Comparison of ENCODE assay signal across 8 cellular contexts in the genomic region with DNA sequence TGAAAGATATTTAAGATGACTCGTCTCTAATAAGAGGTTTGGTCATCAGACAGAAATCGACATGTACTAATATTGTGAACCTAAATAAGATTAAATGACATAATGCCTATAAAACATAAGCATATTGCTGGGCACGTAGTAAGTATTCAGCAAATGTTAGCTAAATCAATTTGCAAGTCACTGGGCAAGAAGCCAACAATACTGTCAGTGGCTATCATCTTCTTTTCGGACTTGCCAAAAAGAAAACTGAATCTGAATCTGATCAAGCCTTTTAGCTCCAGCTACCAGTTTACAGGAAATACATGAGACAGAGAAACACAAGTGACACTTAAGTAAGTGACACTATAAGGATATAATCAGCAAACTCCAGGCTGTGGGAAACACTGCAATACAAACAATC. TPM values are rescaled to one million over a fixed set of nuclear protein-coding genes. Genes with fewer than 3 reads are reported as not detected.
DNase-seq lines count a peak whose midpoint lies in the region; ATAC-seq and TF ChIP-seq lines count a peak whose summit lies in the region.

No MANE protein-coding gene starts in this region.

- peak overlapping the region in 1 of 5 donors; percentile 60 for H3K27ac ChIP-seq in stomach

- no peak for TF ChIP-seq CTCF in stomach (IDR thresholded peaks at IDR 0.05)

- no peak overlapping the region for H3K4me3 ChIP-seq in stomach

- ATAC-seq in HG02642 (IDR thresholded peaks at IDR 0.05; ENCODE audit: poor library complexity, unreplicated experiment) (peak; percentile 57), HG02981 (IDR thresholded peaks at IDR 0.05; ENCODE audit: unreplicated experiment) (no peak)

- no peaks in the 10 kb centered on the region for H3K9me3 ChIP-seq in stomach

- intact Hi-C loops in stomach (cut with DNase I; ENCODE audit: low total_unique reads), result no loop called here
- intact Hi-C loops in cardiac septum (cut with DNase I), result no loop called here

- peaks cover 19% of the 10 kb centered on the region for H3K4me1 Mint-ChIP-seq in T-helper 1 cell treated with Interleukin-12 subunit alpha and Interleukin-12 subunit beta and Interleukin-4 antibody, amounts not matched to agents 30 μg/mL and 1 μg/mL, for 36 hours (ENCODE audit: low read depth)

- peak overlapping the region; percentile 50 for H3K4me3 Mint-ChIP-seq in T-helper 1 cell treated with Interleukin-12 subunit alpha and Interleukin-12 subunit beta and Interleukin-4 antibody, amounts not matched to agents 30 μg/mL and 1 μg/mL, for 36 hours

- peak overlapping the region; percentile 61 for H3K27ac Mint-ChIP-seq in T-helper 1 cell treated with Interleukin-12 subunit alpha and Interleukin-12 subunit beta and Interleukin-4 antibody, amounts not matched to agents 30 μg/mL and 1 μg/mL, for 36 hours

- peaks cover 17% of the 10 kb centered on the region for H3K36me3 Mint-ChIP-seq in T-helper 1 cell treated with Interleukin-12 subunit alpha and Interleukin-12 subunit beta and Interleukin-4 antibody, amounts not matched to agents 30 μg/mL and 1 μg/mL, for 36 hours (ENCODE audit: low read depth)

- H3K27me3 Mint-ChIP-seq in T-helper 1 cell treated with Interleukin-12 subunit alpha and Interleukin-12 subunit beta and Interleukin-4 antibody, amounts not matched to agents 30 μg/mL and 1 μg/mL, for 36 hours (ENCODE audit: low read depth), result no peaks in the 10 kb centered on the region

- 45 to 69% (median 49%) methylated on average over 4 of the region's 4 CpGs for WGBS in stomach, 5 donors

- no peaks in the 10 kb centered on the region for H3K27me3 ChIP-seq in stomach

- H3K9me3 Mint-ChIP-seq in T-helper 1 cell treated with Interleukin-12 subunit alpha and Interleukin-12 subunit beta and Interleukin-4 antibody, amounts not matched to agents 30 μg/mL and 1 μg/mL, for 36 hours, result no peaks in the 10 kb centered on the region

- peaks cover 0 to 12% (median 4%) of the 10 kb centered on the region in 4 donors for H3K36me3 ChIP-seq in stomach

- TF ChIP-seq POLR2A in stomach (IDR thresholded peaks at IDR 0.05), result no peak

- no peak for TF ChIP-seq EP300 in stomach (IDR thresholded peaks at IDR 0.05)

- DNase-seq in EH (ENCODE audit: low read depth) (peak; percentile 34), medulla oblongata (ENCODE audit: extremely low spot score) (peak; percentile 61), stomach (no peak), NAMALWA (ENCODE audit: low spot score) (no peak), cardiac septum (ENCODE audit: low spot score) (no peak)

- peaks cover 4 to 25% (median 13%) of the 10 kb centered on the region in 4 donors for H3K4me1 ChIP-seq in stomach

RNA-seq across cellular contexts. Expression of gene RPL5, which starts 46.0 kb away (rescaled TPM):
- 1,000 to 10,000 TPM; 1,447 to 2,022 (median 1,553) TPM for total RNA-seq in stomach
- polyA plus RNA-seq in stomach, result 1,000 to 10,000 TPM; 1,862 to 2,593 (median 2,118) TPM
- total RNA-seq in cardiac septum, result 455 TPM

Comparison
In these comparisons a context has a peak if more than half of its experiments do, and no peak if none do; other contexts are left out.
1. DNase-seq: peak in EH (single experiment) and medulla oblongata (single experiment); none in stomach (single experiment), NAMALWA (single experiment) and cardiac septum (single experiment).